ENCODE assay signal across 8 cellular contexts in genomic region chrX:281166-281999, GRCh38. TPM values are rescaled to one million over a fixed set of nuclear protein-coding genes. Genes with fewer than 3 reads are reported as not detected.
DNase-seq lines count a peak whose midpoint lies in the region; ATAC-seq, FAIRE-seq and TF ChIP-seq lines count a peak whose summit lies in the region.

PLCXD1 (plus strand) TSS chrX:281381; CDS start chrX:284188, 2,807 bp downstream.

- CTCF ChIA-PET in CD4-positive, alpha-beta T cell (lab: Charles Lee): no interaction called here
- CTCF ChIA-PET in GM12878 (lab: Yijun Ruan, JAX): no interaction called here

- no TSS peak for BruUV-seq in GM12878 (replicated peaks; lab: Mats Ljungman, UMichigan)

- intact Hi-C loops in CD4-positive, alpha-beta T cell (cut with DNase I, micrococcal nuclease): loop anchor here in 1 of 2 experiments (5.0 kb wide), 2 partner anchors 106 to 1276 kb away; partner anchors contain the start of gene PPP2R3B
- intact Hi-C loops in GM12878 (cut with micrococcal nuclease; ENCODE audit: unreplicated experiment): loop anchor here (5.0 kb wide), 1 partner anchor 36 kb away; the partner anchor contains the start of gene GTPBP6

- peak within 1 kb of the TSS; percentile 85 for H3K4me3 Mint-ChIP-seq in CD4-positive, alpha-beta T cell

- H3K79me2 ChIP-seq in GM12878 (ENCODE audit: control insufficient read depth, insufficient read depth, low read length): no peaks in the 10 kb centered on the region; the same call in 1 of the 2 replicates

- TF ChIP-seq CTCF in CD4-positive, alpha-beta T cell (IDR thresholded peaks at IDR 0.05): no peak
- TF ChIP-seq CTCF in GM12878 (IDR thresholded peaks at IDR 0.05 in 2 of 3, conservative IDR thresholded peaks at IDR 0.05 in 1 of 3; ENCODE audit: control insufficient read depth in 2 of 3, extremely low read depth in 1 of 3, insufficient read depth in 1 of 3, low read depth in 3 of 3, low read length in 3 of 3): no peak

- no peaks in the 10 kb centered on the region for H3K9me3 Mint-ChIP-seq in CD4-positive, alpha-beta T cell

- RAD21 ChIA-PET in GM12878 (lab: Charles Lee; ENCODE audit: unreplicated experiment): no interaction called here

- H3K9ac ChIP-seq in GM12878 (ENCODE audit: control insufficient read depth, insufficient read depth, low read length) (no peak within 1 kb of the TSS), stomach smooth muscle (ENCODE audit: low read length in 2 of 2) (peak within 1 kb of the TSS in 1 of 2 donors; percentile 22)

- POLR2A ChIA-PET in CD4-positive, alpha-beta T cell (lab: Charles Lee): no interaction called here
- POLR2A ChIA-PET in GM12878 (lab: Charles Lee): no interaction called here

- H3K27me3 Mint-ChIP-seq in CD4-positive, alpha-beta T cell: no peaks in the 10 kb centered on the region

- in situ Hi-C loops in GM12878 (cut with MboI): no loop called here

- H3K36me3 ChIP-seq in GM12878 (ENCODE audit: control insufficient read depth in 2 of 2, insufficient read depth in 2 of 2, low read length in 1 of 2): peaks cover 5 to 8% of the 10 kb centered on the region in 2 experiments; a peak in 3 of 4 replicates
- H3K36me3 ChIP-seq in stomach smooth muscle (ENCODE audit: control insufficient read depth in 2 of 2, insufficient read depth in 2 of 2, low read length in 2 of 2): peaks cover 6 to 8% of the 10 kb centered on the region in 2 donors

- peaks cover 28% of the 10 kb centered on the region for H3K4me1 Mint-ChIP-seq in CD4-positive, alpha-beta T cell (ENCODE audit: low read depth)

- no peak within 1 kb of the TSS; the same call in 1 of the 2 replicates for H2AFZ ChIP-seq in GM12878 (ENCODE audit: control insufficient read depth, low read depth, low read length)

- H3K4me1 ChIP-seq in GM12878 (ENCODE audit: control insufficient read depth, insufficient read depth, low read length) (peaks cover 11% of the 10 kb centered on the region), stomach smooth muscle (ENCODE audit: control insufficient read depth, insufficient read depth, low read length) (peaks cover 9% of the 10 kb centered on the region)

- H3K4me3 ChIP-seq in GM12878: peak within 1 kb of the TSS; percentile 55; the same call in 1 of the 2 replicates
- peak within 1 kb of the TSS; percentile 55 to 62 for H3K4me3 ChIP-seq in stomach smooth muscle (ENCODE audit: low read length in 2 of 2)

- H4K20me1 ChIP-seq in GM12878 (ENCODE audit: control insufficient read depth, insufficient read depth): no peaks in the 10 kb centered on the region

- SMC1A ChIA-PET in GM12878 (lab: Charles Lee; ENCODE audit: uncharacterized antibody, unreplicated experiment): no interaction called here

- peak within 1 kb of the TSS; percentile 59 for H3K4me2 ChIP-seq in GM12878 (ENCODE audit: control insufficient read depth, insufficient read depth)

- H3K27ac Mint-ChIP-seq in CD4-positive, alpha-beta T cell: peak within 1 kb of the TSS; percentile 81

- no peak for TF ChIP-seq RAD21 in GM12878 (IDR thresholded peaks at IDR 0.05; ENCODE audit: insufficient read depth, low read depth, low read length)

- no peak for FAIRE-seq in GM12878 (lab: Jason Lieb, UNC)

- ATAC-seq in CD4-positive, alpha-beta T cell (ENCODE audit: poor library complexity): no peak
- ATAC-seq in HG03442 (IDR thresholded peaks at IDR 0.05; ENCODE audit: unreplicated experiment): peak; percentile 34
- peak; percentile 10 for ATAC-seq in GM12878

- no peak for TF ChIP-seq EP300 in GM12878 (IDR thresholded peaks at IDR 0.05; ENCODE audit: borderline replicate concordance in 1 of 2, control insufficient read depth in 1 of 2, low read depth in 2 of 2, low read length in 2 of 2)

- DNase-seq in CD4-positive, alpha-beta T cell: peak in 1 of 10 experiments; percentile 25
- no peak for DNase-seq in GM12878 (ENCODE audit: low read depth, low spot score)
- peak; percentile 53 for DNase-seq in inferior parietal cortex (ENCODE audit: extremely low spot score)
- no peak for DNase-seq in EL
- DNase-seq in MV-4-11 (lab: John Stamatoyannopoulos, UW): no peak
- no peak for DNase-seq in NCI-H524 (lab: John Stamatoyannopoulos, UW)

- H3K9me3 ChIP-seq in CD4-positive, alpha-beta T cell (ENCODE audit: control insufficient read depth, low read length): no peaks in the 10 kb centered on the region
- H3K9me3 ChIP-seq in GM12878 (replicated peaks; ENCODE audit: control insufficient read depth, insufficient read depth, low read length) (no peaks in the 10 kb centered on the region), stomach smooth muscle (ENCODE audit: control insufficient read depth in 2 of 2, low read length in 2 of 2) (no peaks in the 10 kb centered on the region)

- TF ChIP-seq POLR2A in GM12878 (IDR thresholded peaks at IDR 0.05; ENCODE audit: low read depth, low read length): no peak

- peaks cover 23% of the 10 kb centered on the region for H3K36me3 Mint-ChIP-seq in CD4-positive, alpha-beta T cell (ENCODE audit: low read depth)

- 80% methylated on average over 22 of the region's 25 CpGs for WGBS in GM12878 (ENCODE audit: insufficient coverage, insufficient replicate concordance, low lambda C conversion rate, missing lambda C conversion rate)

- H3K27ac ChIP-seq in CD4-positive, alpha-beta T cell (ENCODE audit: low read depth, low read length): no peak within 1 kb of the TSS
- H3K27ac ChIP-seq in GM12878 (ENCODE audit: control insufficient read depth, insufficient read depth) (no peak within 1 kb of the TSS), stomach smooth muscle (ENCODE audit: low read length) (no peak within 1 kb of the TSS)

- H3K27me3 ChIP-seq in CD4-positive, alpha-beta T cell (ENCODE audit: control insufficient read depth, insufficient read depth, low read length): no peaks in the 10 kb centered on the region
- H3K27me3 ChIP-seq in GM12878 (replicated peaks in 1 of 2; ENCODE audit: control insufficient read depth in 2 of 2, insufficient read depth in 2 of 2, low read length in 1 of 2) (no peaks in the 10 kb centered on the region), stomach smooth muscle (ENCODE audit: control insufficient read depth in 1 of 2, insufficient read depth in 2 of 2, low read length in 2 of 2) (peaks cover 0 to 5% of the 10 kb centered on the region in 2 donors)

TF ChIP-seq in GM12878, 131 proteins besides CTCF, POLR2A, EP300 and RAD21 (continues in another document):
- TF ChIP-seq USF2 (IDR thresholded peaks at IDR 0.05; ENCODE audit: borderline replicate concordance, low read depth, low read length) (no peak), IKZF2 (IDR thresholded peaks at IDR 0.05) (0 out of 4 replicates have a peak, but pooled peaks of 1 of the 2 experiments have one; percentile 22), ZBTB40 (IDR thresholded peaks at IDR 0.05; ENCODE audit: borderline replicate concordance) (peak; percentile 40; the same call in 1 of the 2 replicates)

RNA-seq across cellular contexts. Expression of gene PLCXD1, which starts in this region (rescaled TPM):
- 10 to 100 TPM; 33.0 to 35.8 TPM for total RNA-seq in CD4-positive, alpha-beta T cell
- 66.9 and 72.5 TPM in 2 replicates for total RNA-seq in GM12878 (2013; cell fraction: nucleolus; rRNA removed)
- total RNA-seq in GM12878 (2014; rRNA removed) (23.6 and 28.8 TPM in 2 replicates), GM12878 (2014; rRNA removed; fragmentation: Illumina TruSeq; extraction: Trizol) (12.2 and 14.8 TPM in 2 replicates), GM12878 (2021) (27.5 and 28.6 TPM in 2 replicates)
- 16.7 TPM for polyA plus RNA-seq in GM12878 (2011; ENCODE audit: low read depth)
- polyA plus RNA-seq in GM12878 (2011; rRNA removed) (24.7 and 49.7 TPM in 2 replicates), GM12878 (2014; fragmentation: Illumina TruSeq; extraction: Trizol) (12.5 and 21.2 TPM in 2 replicates), GM12878 (2014; fragmentation: Nextera tagmentation; extraction: Ambion mirVana) (1 to 10 TPM; 2.4 to 3.4 TPM), GM12878 (2014; rRNA removed) (49.7 and 49.8 TPM in 2 replicates), GM12878 (2016; fragmentation: Nextera tagmentation; extraction: Ambion mirVana) (10 to 100 TPM; 11.2 to 11.6 TPM)
- 65.3 and 73.9 TPM in 2 replicates for polyA plus RNA-seq in GM12878 (2011; cell fraction: cytosol; rRNA removed)
- polyA plus RNA-seq in GM12878 (2011; cell fraction: nucleus; rRNA removed): 128 and 175 TPM in 2 replicates
- 28.7 and 35.2 TPM in 2 replicates for polyA plus RNA-seq in GM12878 (2012)
- polyA minus RNA-seq in GM12878 (2011; rRNA and poly(A)+ RNA removed): 46.4 and 79.6 TPM in 2 replicates
- 37.4 and 40.9 TPM in 2 replicates for polyA minus RNA-seq in GM12878 (2011; cell fraction: cytosol; rRNA and poly(A)+ RNA removed)
- polyA minus RNA-seq in GM12878 (2011; cell fraction: nucleus; rRNA and poly(A)+ RNA removed): 21.3 and 30.1 TPM in 2 replicates
